16 cellular contexts compared by ENCODE assay signal in the genomic region with DNA sequence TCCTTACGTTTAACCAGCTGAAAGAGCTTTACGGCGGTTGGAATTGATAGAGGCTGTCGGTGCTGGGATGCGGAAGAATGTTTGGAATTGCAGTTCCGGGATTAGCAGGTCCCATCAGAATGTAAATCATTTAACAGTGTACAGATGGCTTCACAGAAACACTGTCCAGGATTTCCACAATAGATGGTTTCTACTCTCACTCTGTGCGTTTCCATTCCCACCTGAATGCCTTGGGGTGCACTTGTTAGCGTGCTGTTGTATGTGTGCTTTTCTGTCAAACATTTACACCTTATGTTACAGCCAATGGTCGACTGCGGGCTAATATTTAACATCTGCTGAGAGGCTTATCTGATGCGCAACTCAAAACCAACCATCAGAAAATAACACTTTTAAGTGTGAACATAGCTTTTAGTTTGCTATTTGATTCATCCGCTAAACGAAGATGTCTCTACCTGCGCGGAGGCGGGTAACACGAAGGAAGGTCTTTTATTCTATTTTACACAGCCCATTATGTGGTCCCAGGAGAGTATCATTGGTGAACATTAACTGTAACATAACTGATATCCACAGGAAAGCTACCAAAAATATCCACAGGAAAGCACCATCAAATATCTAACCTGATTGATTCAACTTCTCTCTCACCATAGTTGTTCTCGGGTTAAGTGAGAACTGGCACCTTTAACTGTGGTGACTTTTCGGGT.
A peak's percentile ranks its signal among the peaks of the same experiment; 100 is the strongest.
DNase-seq lines count a peak whose midpoint lies in the region; ATAC-seq and TF ChIP-seq lines count a peak whose summit lies in the region.
"Had no signal": no experiment of that assay in that cellular context is flagged by ENCODE, and none has a peak within 500 bp of the region (broad histone marks: within the 10 kb centered on the region; RNA-seq: fewer than 3 reads in every experiment).

No MANE protein-coding gene starts in this region.

- TF ChIP-seq EP300 in tibial nerve (IDR thresholded peaks at IDR 0.05), result no peak

- peaks cover 0 to 6% (median 0%) of the 10 kb centered on the region in 4 donors for H3K4me1 ChIP-seq in tibial nerve

- peaks cover 10% of the 10 kb centered on the region for H3K9me3 Mint-ChIP-seq in type B pancreatic cell
- H3K9me3 Mint-ChIP-seq: activated T-helper 2 cell treated with anti-CD3 and anti-CD28 coated beads, Interferon-gamma antibody, Interleukin-2, Interleukin-4, amounts not matched to agents 10 μg/mL and 5 μg/mL and 100 μg/mL, durations not matched to agents 14 hours and 24 hours and 36 hours had no signal

- 81 to 84% methylated on average over 19 of the region's 19 CpGs for WGBS in tibial nerve, 2 donors

- H3K4me3 Mint-ChIP-seq in type B pancreatic cell, result peak overlapping the region; percentile 36
- H3K4me3 Mint-ChIP-seq: brain had no signal

- H3K27me3 ChIP-seq in tibial nerve, result no peaks in the 10 kb centered on the region

- H3K27ac ChIP-seq in tibial nerve, result no peak overlapping the region
- H3K27ac ChIP-seq: KMS-11 had no signal

- H3K4me1 Mint-ChIP-seq in type B pancreatic cell (ENCODE audit: unreplicated experiment), result peaks cover 24% of the 10 kb centered on the region

- H3K27ac Mint-ChIP-seq in type B pancreatic cell, result peak overlapping the region; percentile 44
- H3K27ac Mint-ChIP-seq: activated T-helper 2 cell treated with anti-CD3 and anti-CD28 coated beads, Interferon-gamma antibody, Interleukin-2, Interleukin-4, amounts not matched to agents 10 μg/mL and 5 μg/mL and 100 μg/mL, durations not matched to agents 14 hours and 24 hours and 36 hours had no signal

- TF ChIP-seq CTCF in type B pancreatic cell (conservative IDR thresholded peaks at IDR 0.05), result no peak
- no peak for TF ChIP-seq CTCF in tibial nerve (IDR thresholded peaks at IDR 0.05)

- ATAC-seq in GM19324 (IDR thresholded peaks at IDR 0.05; ENCODE audit: low FRiP score, unreplicated experiment), result peak; percentile 51
- ATAC-seq: right cardiac atrium, Right ventricle myocardium inferior had no signal

- H3K9me3 ChIP-seq in tibial nerve, result no peaks in the 10 kb centered on the region

- H3K4me3 ChIP-seq in tibial nerve, result no peak overlapping the region

- no peak for TF ChIP-seq POLR2A in tibial nerve (IDR thresholded peaks at IDR 0.05)

- H3K36me3 Mint-ChIP-seq in type B pancreatic cell, result peaks cover 17% of the 10 kb centered on the region

- DNase-seq in HK-2 (ENCODE audit: unreplicated experiment) (peak; percentile 42), kidney tubule cell (ENCODE audit: low spot score) (peak; percentile 95), type B pancreatic cell (ENCODE audit: extremely low spot score, unreplicated experiment) (no peak), tibial nerve (ENCODE audit: low spot score in 2 of 2) (no peak), hypothalamus (lab: John Stamatoyannopoulos, UW) (no peak)
- no peak for DNase-seq in effector CD4-positive, alpha-beta T cell
- DNase-seq: effector memory CD4-positive, alpha-beta T cell; NCI-H748 treated with DMSO at 0.1 percent for 48 hours; right cardiac atrium; stimulated activated naive CD4-positive, alpha-beta T cell treated with Interleukin-2 at 50 U/mL for 16 hours; T1000 had no signal

- peaks cover 0 to 3% (median 0%) of the 10 kb centered on the region in 3 donors for H3K36me3 ChIP-seq in tibial nerve

- no peaks in the 10 kb centered on the region for H3K27me3 Mint-ChIP-seq in type B pancreatic cell

Comparison
In these comparisons a context has a peak if more than half of its experiments do, and no peak if none do; other contexts are left out.
1. DNase-seq: peak in HK-2 (single experiment) and kidney tubule cell (single experiment); none in type B pancreatic cell (single experiment), effector CD4-positive, alpha-beta T cell (single experiment), tibial nerve (0 of 2) and hypothalamus (0 of 51).